In genomic region chr18:9869713-9870430, GRCh38 we compare ENCODE assay signal across 1 cellular context.
TF ChIP-seq lines count a peak whose summit lies in the region.

No MANE protein-coding gene starts in this region.

TF ChIP-seq in HepG2, 621 proteins besides CTCF, POLR2A, EP300 and RAD21 (continued from another document):
- TF ChIP-seq FOXA3 (CRISPR knock-in tag; IDR thresholded peaks at IDR 0.05): peak; percentile 83
- TF ChIP-seq TOE1 (CRISPR knock-in tag; IDR thresholded peaks at IDR 0.05): no peak
- no peak for TF ChIP-seq ZNF83 (CRISPR knock-in tag; IDR thresholded peaks at IDR 0.05; ENCODE audit: borderline replicate concordance)
- no peak for TF ChIP-seq SOX13 (IDR thresholded peaks at IDR 0.05)
- peak in 1 of 2 experiments; percentile 86; a peak in 2 of 4 replicates for TF ChIP-seq SOX13 (CRISPR knock-in tag; conservative IDR thresholded peaks at IDR 0.05 in 1 of 2, IDR thresholded peaks at IDR 0.05 in 1 of 2)
- no peak; the same call in 1 of the 2 replicates for TF ChIP-seq PHF8 (CRISPR knock-in tag; IDR thresholded peaks at IDR 0.05)
- TF ChIP-seq ZNF574 (CRISPR knock-in tag; IDR thresholded peaks at IDR 0.05): 0 out of 2 replicates have a peak, but pooled peaks have one; percentile 22
- no peak for TF ChIP-seq ZNF501 (CRISPR knock-in tag; IDR thresholded peaks at IDR 0.05)
- 0 out of 2 replicates have a peak, but pooled peaks have one; percentile 26 for TF ChIP-seq ZNF350 (CRISPR knock-in tag; IDR thresholded peaks at IDR 0.05; ENCODE audit: borderline replicate concordance, low read depth)
- TF ChIP-seq ZNF205 (CRISPR knock-in tag; IDR thresholded peaks at IDR 0.05): 0 out of 2 replicates have a peak, but pooled peaks have one; percentile 53
- no peak for TF ChIP-seq ZNF407 (CRISPR knock-in tag; IDR thresholded peaks at IDR 0.05; ENCODE audit: not compliant biosample characterization)
- TF ChIP-seq KLF9 (CRISPR knock-in tag; IDR thresholded peaks at IDR 0.05; ENCODE audit: low read depth): no peak
- TF ChIP-seq ZNF776 (CRISPR knock-in tag; IDR thresholded peaks at IDR 0.05): no peak
- TF ChIP-seq ZMYM3 (CRISPR knock-in tag; IDR thresholded peaks at IDR 0.05): peak; percentile 61; the same call in 1 of the 2 replicates
- no peak for TF ChIP-seq MNT (IDR thresholded peaks at IDR 0.05)
- TF ChIP-seq FOXM1 (CRISPR knock-in tag; IDR thresholded peaks at IDR 0.05): no peak
- no peak for TF ChIP-seq FOXA1 (IDR thresholded peaks at IDR 0.05)
- peak; percentile 63 for TF ChIP-seq FOXA1 (CRISPR knock-in tag; IDR thresholded peaks at IDR 0.05)
- no peak for TF ChIP-seq NBN (conservative IDR thresholded peaks at IDR 0.05)
- no peak for TF ChIP-seq HES4 (CRISPR knock-in tag; IDR thresholded peaks at IDR 0.05; ENCODE audit: borderline replicate concordance)
- no peak for TF ChIP-seq ZNF354B (CRISPR knock-in tag; IDR thresholded peaks at IDR 0.05)
- TF ChIP-seq ZNF12 (CRISPR knock-in tag; IDR thresholded peaks at IDR 0.05): no peak; the same call in 1 of the 2 replicates
- TF ChIP-seq PRMT3 (CRISPR knock-in tag; IDR thresholded peaks at IDR 0.05; ENCODE audit: borderline replicate concordance, low read depth): no peak
- TF ChIP-seq SALL1 (CRISPR knock-in tag; IDR thresholded peaks at IDR 0.05): peak; percentile 81
- no peak for TF ChIP-seq CENPX (CRISPR knock-in tag; IDR thresholded peaks at IDR 0.05)
- TF ChIP-seq ZNF333 (CRISPR knock-in tag; IDR thresholded peaks at IDR 0.05; ENCODE audit: borderline replicate concordance): no peak
- no peak for TF ChIP-seq ZNF740 (CRISPR knock-in tag; IDR thresholded peaks at IDR 0.05)
- no peak for TF ChIP-seq ZNF234 (CRISPR knock-in tag; conservative IDR thresholded peaks at IDR 0.05)
